18 cellular contexts compared by ENCODE assay signal in genomic region chr5:147073098-147073497, GRCh38.
A peak's percentile ranks its signal among the peaks of the same experiment; 100 is the strongest.
DNase-seq lines count a peak whose midpoint lies in the region; ATAC-seq, FAIRE-seq and TF ChIP-seq lines count a peak whose summit lies in the region.
"Had no signal": no experiment of that assay in that cellular context is flagged by ENCODE, and none has a peak within 500 bp of the region (broad histone marks: within the 10 kb centered on the region; RNA-seq: fewer than 3 reads in every experiment).

No MANE protein-coding gene starts in this region.

- peak overlapping the region; percentile 66; the same call in 1 of the 2 replicates for H2BK5ac ChIP-seq in H1 (ENCODE audit: low read depth, low read length)

- H3K4ac ChIP-seq in H1 (replicated peaks; ENCODE audit: insufficient read length, low read depth, low read length) = no peak overlapping the region

- no peak overlapping the region for H2AK5ac ChIP-seq in H1 (ENCODE audit: low read depth, low read length)

- H3K9me3 ChIP-seq in H1 (ENCODE audit: insufficient read depth in 2 of 2, low read depth in 1 of 2, low read length in 1 of 2) = no peaks in the 10 kb centered on the region
- H3K9me3 ChIP-seq: BLaER1, SJCRH30 had no signal

- peak overlapping the region; percentile 82 for H2BK12ac ChIP-seq in H1 (ENCODE audit: low read depth, low read length)

- no peaks in the 10 kb centered on the region for H3K23me2 ChIP-seq in H1 (ENCODE audit: low read depth, low read length)

- TF ChIP-seq POLR2A in H1 (IDR thresholded peaks at IDR 0.05; ENCODE audit: control extremely low read depth in 1 of 2, low read depth in 2 of 2, low read length in 2 of 2) = no peak

- no peak overlapping the region for H3K9ac ChIP-seq in H1 (replicated peaks in 1 of 4; ENCODE audit: extremely low read depth in 1 of 4, low read depth in 3 of 4, low read length in 3 of 4)
- H3K9ac ChIP-seq: BLaER1 had no signal

- H2BK15ac ChIP-seq in H1 (ENCODE audit: low read length) = no peak overlapping the region

- peaks cover 0 to 9% (median 4%) of the 10 kb centered on the region in 4 experiments; a peak in 3 of 7 replicates for H3K4me1 ChIP-seq in H1 (replicated peaks in 1 of 4; ENCODE audit: control insufficient read depth in 3 of 4, insufficient read depth in 4 of 4, low read length in 3 of 4)
- H3K4me1 ChIP-seq: BLaER1, SJCRH30 had no signal

- no peak for TF ChIP-seq EP300 in H1 (IDR thresholded peaks at IDR 0.05; ENCODE audit: borderline replicate concordance in 1 of 2, low read depth in 2 of 2, low read length in 2 of 2)

- FAIRE-seq in H1 (lab: Jason Lieb, UNC) = no peak
- FAIRE-seq: GM12891, K562 had no signal

- WGBS in H1 (ENCODE audit: extremely low coverage in 1 of 2, insufficient coverage in 1 of 2, insufficient read length in 1 of 2, insufficient replicate concordance in 2 of 2, low coverage in 1 of 2, low lambda C conversion rate in 2 of 2, missing lambda C conversion rate in 1 of 2), 2 experiments = 82% methylated on average over 3 of the region's 3 CpGs; no CpG with 5 or more reads in 1 of the 2 experiments

- POLR2A ChIA-PET in H1 (lab: Charles Lee; ENCODE audit: partially characterized antibody) = no interaction called here

- no peak for ATAC-seq in GM21786 (IDR thresholded peaks at IDR 0.05; ENCODE audit: unreplicated experiment)
- ATAC-seq: K562 had no signal

- no peak overlapping the region for H3K14ac ChIP-seq in H1 (ENCODE audit: insufficient read length)

- H3K4me3 ChIP-seq in H1 (ENCODE audit: extremely low read depth in 1 of 4, insufficient read depth in 2 of 4, low read depth in 3 of 4, low read length in 4 of 4) = no peak overlapping the region
- H3K4me3 ChIP-seq: BLaER1, K562, SJCRH30 had no signal

- H4K5ac ChIP-seq in H1 (ENCODE audit: insufficient read length, low read depth, low read length) = no peak overlapping the region

- H3K56ac ChIP-seq in H1 (replicated peaks; ENCODE audit: insufficient read length, low read depth, low read length) = no peak overlapping the region

- no peak overlapping the region for H2BK120ac ChIP-seq in H1 (replicated peaks; ENCODE audit: low read depth, low read length)

- CTCF ChIA-PET in H1 (lab: Charles Lee; ENCODE audit: partially characterized antibody) = interaction anchor here (1.1 kb wide), 1 partner anchor 116 kb away, joined by 4 read pairs; no protein-coding TSS in a partner anchor

- H4K20me1 ChIP-seq in H1 (replicated peaks in 1 of 2; ENCODE audit: control insufficient read depth in 1 of 2, insufficient read depth in 2 of 2, low read length in 2 of 2) = no peaks in the 10 kb centered on the region
- H4K20me1 ChIP-seq: BLaER1 had no signal

- peak overlapping the region in 1 of 2 experiments; percentile 43; a peak in 2 of 4 replicates for H3K4me2 ChIP-seq in H1 (ENCODE audit: insufficient read depth in 1 of 2, low read depth in 2 of 2, low read length in 2 of 2)
- H3K4me2 ChIP-seq: BLaER1 had no signal

- no peak for TF ChIP-seq RAD21 in H1 (IDR thresholded peaks at IDR 0.05 in 1 of 2, conservative IDR thresholded peaks at IDR 0.05 in 1 of 2; ENCODE audit: low read depth in 2 of 2, low read length in 2 of 2)

- no peaks in the 10 kb centered on the region for H3K79me1 ChIP-seq in H1 (ENCODE audit: low read depth, low read length)

- no peak overlapping the region for H2BK20ac ChIP-seq in H1 (ENCODE audit: low read length)

- no peak for TF ChIP-seq CTCF in H1 (IDR thresholded peaks at IDR 0.05; ENCODE audit: control extremely low read depth in 1 of 3, insufficient read depth in 1 of 3, low read depth in 1 of 3, low read length in 3 of 3)

- no peak overlapping the region for H3K27ac ChIP-seq in H1 (ENCODE audit: low read depth, low read length)
- H3K27ac ChIP-seq: BLaER1, RWPE1, SJCRH30 had no signal

- H2AFZ ChIP-seq in H1 (ENCODE audit: low read length) = 0 out of 2 replicates have a peak overlapping the region, but pooled peaks have one; percentile 2

- peak; percentile 45 for DNase-seq in DMS153 (lab: John Stamatoyannopoulos, UW)
- DNase-seq in DMS153 treated with DMSO at 0.1 percent for 48 hours (lab: John Stamatoyannopoulos, UW; ENCODE audit: unreplicated experiment) = no peak
- peak; percentile 9 for DNase-seq in NCI-H510A (lab: John Stamatoyannopoulos, UW)
- DNase-seq in H1 (ENCODE audit: low read depth in 1 of 2, low spot score in 2 of 2) = no peak
- no peak for DNase-seq in NCI-H2227 (lab: John Stamatoyannopoulos, UW; ENCODE audit: unreplicated experiment)
- no peak for DNase-seq in superior temporal gyrus (ENCODE audit: extremely low spot score)
- no peak for DNase-seq in NCI-H1694 (lab: John Stamatoyannopoulos, UW)
- DNase-seq: 8988T; DMS 273 treated with DMSO at 0.1 percent for 48 hours; NCI-H446; NK-92 treated with Interleukin-12 subunit alpha and Interleukin-12 subunit beta, amount 100 ng/mL, for 24 hours; OCI-M1; SJCRH30 had no signal

- no peak overlapping the region for H3K18ac ChIP-seq in H1 (ENCODE audit: extremely low read depth, low read length)

- H4K8ac ChIP-seq in H1 (ENCODE audit: extremely low read depth, insufficient read depth, low read length) = no peak overlapping the region

- H3K36me3 ChIP-seq in H1 (ENCODE audit: control insufficient read depth in 2 of 4, insufficient read depth in 4 of 4, low read length in 3 of 4) = no peaks in the 10 kb centered on the region; a peak in 1 of 8 replicates
- H3K36me3 ChIP-seq: BLaER1, SJCRH30 had no signal

- H3K23ac ChIP-seq in H1 (ENCODE audit: insufficient read length) = no peak overlapping the region

- H3K79me2 ChIP-seq in H1 (ENCODE audit: control insufficient read depth in 1 of 2, insufficient read depth in 2 of 2, low read length in 2 of 2) = no peaks in the 10 kb centered on the region

- H4K91ac ChIP-seq in H1 (replicated peaks; ENCODE audit: insufficient read length, low read length) = no peak overlapping the region

- no peaks in the 10 kb centered on the region for H3K27me3 ChIP-seq in H1 (replicated peaks in 1 of 4; ENCODE audit: control insufficient read depth in 3 of 4, extremely low read depth in 1 of 4, insufficient read depth in 3 of 4, low read length in 3 of 4)
- H3K27me3 ChIP-seq: BLaER1 had no signal

TF ChIP-seq in H1, 55 proteins besides CTCF, POLR2A, EP300 and RAD21:
- TF ChIP-seq PHF8 (conservative IDR thresholded peaks at IDR 0.05; ENCODE audit: low read depth, low read length) = no peak

Comparison
In these comparisons a context has a peak if more than half of its experiments do, and no peak if none do; other contexts are left out.
1. DNase-seq: peak in DMS153 (single experiment) and NCI-H510A (single experiment); none in DMS153 treated with DMSO at 0.1 percent for 48 hours (single experiment), H1 (0 of 2), NCI-H2227 (single experiment), superior temporal gyrus (single experiment) and NCI-H1694 (single experiment).